Comparison of ENCODE assay signal across 8 cellular contexts in genomic region chr9:129143461-129143927, GRCh38. TPM values are rescaled to one million over a fixed set of nuclear protein-coding genes. Genes with fewer than 3 reads are reported as not detected.
DNase-seq lines count a peak whose midpoint lies in the region; ATAC-seq and TF ChIP-seq lines count a peak whose summit lies in the region.

No MANE protein-coding gene starts in this region.

- H3K4me3 ChIP-seq in mucosa of descending colon (no peak overlapping the region), aorta (ENCODE audit: low read length in 2 of 2) (no peak overlapping the region)

- peaks cover 51% of the 10 kb centered on the region for H3K4me1 ChIP-seq in mucosa of descending colon (ENCODE audit: low read depth)
- peaks cover 0 to 6% of the 10 kb centered on the region in 2 donors for H3K4me1 ChIP-seq in aorta (ENCODE audit: control insufficient read depth in 1 of 2, insufficient read depth in 2 of 2, low read length in 2 of 2)

- no peaks in the 10 kb centered on the region for H3K36me3 Mint-ChIP-seq in natural killer cell treated with Interleukin-12 subunit alpha and Interleukin-12 subunit beta and Interleukin-15 and Interleukin-18, amount 100 ng/mL, for 72 hours
- H3K36me3 Mint-ChIP-seq in natural killer cell (no peaks in the 10 kb centered on the region), endothelial cell (ENCODE audit: low read depth, unreplicated experiment) (peaks cover 8% of the 10 kb centered on the region)

- no peak overlapping the region for H3K4me3 Mint-ChIP-seq in natural killer cell treated with Interleukin-12 subunit alpha and Interleukin-12 subunit beta and Interleukin-15 and Interleukin-18, amount 100 ng/mL, for 72 hours
- H3K4me3 Mint-ChIP-seq in natural killer cell, result no peak overlapping the region
- H3K4me3 Mint-ChIP-seq in endothelial cell (ENCODE audit: unreplicated experiment), result peak overlapping the region; percentile 73

- TF ChIP-seq CTCF in natural killer cell (IDR thresholded peaks at IDR 0.05), result no peak
- TF ChIP-seq CTCF in endothelial cell (IDR thresholded peaks at IDR 0.05; ENCODE audit: unreplicated experiment), result no peak
- TF ChIP-seq CTCF in mucosa of descending colon (IDR thresholded peaks at IDR 0.05), result no peak

- no peak for DNase-seq in natural killer cell treated with Interleukin-12 subunit alpha and Interleukin-12 subunit beta and Interleukin-15 and Interleukin-18, amount 100 ng/mL, for 72 hours (ENCODE audit: low spot score)
- DNase-seq in natural killer cell (no peak), endothelial cell (ENCODE audit: low spot score) (peak; percentile 77), mucosa of descending colon (peak in 2 of 3 donors; percentile 52 to 65), aorta (peak; percentile 78 to 83), activated gamma-delta T cell treated with Interleukin-2 at 50 U/mL for 16 hours (no peak)

- H3K27me3 ChIP-seq in aorta (ENCODE audit: control insufficient read depth in 1 of 2, insufficient read depth in 2 of 2, low read length in 1 of 2), result no peaks in the 10 kb centered on the region

- H3K4me1 Mint-ChIP-seq in natural killer cell treated with Interleukin-12 subunit alpha and Interleukin-12 subunit beta and Interleukin-15 and Interleukin-18, amount 100 ng/mL, for 72 hours (ENCODE audit: low read depth in 2 of 2), result peaks cover 20 to 31% of the 10 kb centered on the region in 2 donors
- peaks cover 14 to 44% of the 10 kb centered on the region in 2 donors for H3K4me1 Mint-ChIP-seq in natural killer cell
- peaks cover 51% of the 10 kb centered on the region for H3K4me1 Mint-ChIP-seq in endothelial cell (ENCODE audit: unreplicated experiment)

- H3K27ac ChIP-seq in aorta (ENCODE audit: low read depth in 1 of 2, low read length in 2 of 2), result peak overlapping the region; percentile 88 to 100

- H3K9me3 ChIP-seq in mucosa of descending colon (no peaks in the 10 kb centered on the region), aorta (ENCODE audit: control insufficient read depth, low read length) (no peaks in the 10 kb centered on the region)

- H3K36me3 ChIP-seq in mucosa of descending colon (ENCODE audit: low read depth), result no peaks in the 10 kb centered on the region
- H3K36me3 ChIP-seq in aorta (ENCODE audit: control insufficient read depth in 1 of 2, insufficient read depth in 2 of 2, low read length in 1 of 2), result no peaks in the 10 kb centered on the region

- H3K9me3 Mint-ChIP-seq in natural killer cell treated with Interleukin-12 subunit alpha and Interleukin-12 subunit beta and Interleukin-15 and Interleukin-18, amount 100 ng/mL, for 72 hours, result no peaks in the 10 kb centered on the region
- H3K9me3 Mint-ChIP-seq in natural killer cell, result no peaks in the 10 kb centered on the region
- H3K9me3 Mint-ChIP-seq in endothelial cell (ENCODE audit: unreplicated experiment), result no peaks in the 10 kb centered on the region

- intact Hi-C loops in natural killer cell (cut with micrococcal nuclease) (loop anchor here (5.0 kb wide), 1 partner anchor 34 kb away; the partner anchor contains the start of gene IER5L), mucosa of descending colon (cut with DNase I, micrococcal nuclease) (no loop called here), aorta (cut with DNase I) (loop anchor here in 1 of 2 donors (2.0 to 5.0 kb wide), 2 partner anchors 31 to 354 kb away; no protein-coding TSS in a partner anchor)

- 11 to 13% methylated on average over 10 to 11 of the region's 11 CpGs for WGBS in aorta, 2 donors

- H3K27me3 Mint-ChIP-seq in natural killer cell treated with Interleukin-12 subunit alpha and Interleukin-12 subunit beta and Interleukin-15 and Interleukin-18, amount 100 ng/mL, for 72 hours, result no peaks in the 10 kb centered on the region
- H3K27me3 Mint-ChIP-seq in natural killer cell (ENCODE audit: low read depth in 2 of 2), result no peaks in the 10 kb centered on the region
- H3K27me3 Mint-ChIP-seq in endothelial cell (ENCODE audit: unreplicated experiment), result peaks cover 11% of the 10 kb centered on the region

- H3K27ac Mint-ChIP-seq in natural killer cell treated with Interleukin-12 subunit alpha and Interleukin-12 subunit beta and Interleukin-15 and Interleukin-18, amount 100 ng/mL, for 72 hours, result peak overlapping the region; percentile 23 to 66
- H3K27ac Mint-ChIP-seq in natural killer cell, result peak overlapping the region in 1 of 2 donors; percentile 69
- H3K27ac Mint-ChIP-seq in endothelial cell (ENCODE audit: unreplicated experiment), result peak overlapping the region; percentile 98

- no peak for ATAC-seq in natural killer cell treated with Interleukin-12 subunit alpha and Interleukin-12 subunit beta and Interleukin-15 and Interleukin-18, amount 100 ng/mL, for 72 hours
- ATAC-seq in natural killer cell (no peak), mucosa of descending colon (no peak), aorta (ENCODE audit: low FRiP score) (no peak), HG02759 (IDR thresholded peaks at IDR 0.05; ENCODE audit: unreplicated experiment) (no peak), GM19463 (IDR thresholded peaks at IDR 0.05; ENCODE audit: unreplicated experiment) (no peak)

RNA-seq across cellular contexts. Expression of gene PTPA, which starts 32.3 kb away (rescaled TPM):
- 100 to 1,000 TPM in 1 of 2 donors, 10 to 100 TPM in 1; 75.7 to 133 TPM for total RNA-seq in natural killer cell treated with Interleukin-12 subunit alpha and Interleukin-12 subunit beta and Interleukin-15 and Interleukin-18, amount 100 ng/mL, for 72 hours
- total RNA-seq in natural killer cell, result 10 to 100 TPM; 63.2 to 69.4 (median 64.9) TPM
- total RNA-seq in endothelial cell (ENCODE audit: unreplicated experiment), result 120 TPM
- 100 to 1,000 TPM in 2 of 3 donors, 10 to 100 TPM in 1; 95.3 to 109 (median 109) TPM for total RNA-seq in mucosa of descending colon
- total RNA-seq in aorta, result 100 to 1,000 TPM in 1 of 2 donors, 10 to 100 TPM in 1; 80.3 to 156 TPM
- polyA plus RNA-seq in aorta, result 10 to 100 TPM; 60.6 to 73.2 TPM

RNA-seq across cellular contexts. Expression of gene CRAT, which starts 32.9 kb away (rescaled TPM):
- total RNA-seq in natural killer cell treated with Interleukin-12 subunit alpha and Interleukin-12 subunit beta and Interleukin-15 and Interleukin-18, amount 100 ng/mL, for 72 hours, result 10 to 100 TPM; 11.9 to 12.7 TPM
- total RNA-seq in natural killer cell, result 10 to 100 TPM; 13.5 to 13.8 (median 13.8) TPM
- 42.9 TPM for total RNA-seq in endothelial cell (ENCODE audit: unreplicated experiment)
- 10 to 100 TPM; 62.0 to 86.5 (median 71.2) TPM for total RNA-seq in mucosa of descending colon
- 10 to 100 TPM; 42.0 to 48.4 TPM for total RNA-seq in aorta
- 10 to 100 TPM; 26.8 to 51.1 TPM for polyA plus RNA-seq in aorta

RNA-seq across cellular contexts. Expression of gene IER5L, which starts 34.6 kb away (rescaled TPM):
- total RNA-seq in natural killer cell treated with Interleukin-12 subunit alpha and Interleukin-12 subunit beta and Interleukin-15 and Interleukin-18, amount 100 ng/mL, for 72 hours, result 1 to 10 TPM in 1 of 2 donors, under 1 TPM in 1; 0.64 to 1.8 TPM
- total RNA-seq in natural killer cell (1 to 10 TPM; 1.4 to 3.9 (median 2.8) TPM), endothelial cell (ENCODE audit: unreplicated experiment) (5.2 TPM), mucosa of descending colon (1 to 10 TPM; 5.8 to 8.2 (median 8.0) TPM), aorta (10 to 100 TPM; 28.3 to 66.9 TPM)
- 10 to 100 TPM in 1 of 2 donors, 1 to 10 TPM in 1; 8.8 to 37.2 TPM for polyA plus RNA-seq in aorta

Comparison
In these comparisons a context has a peak if more than half of its experiments do, and no peak if none do; other contexts are left out.
1. DNase-seq: peak in endothelial cell (single experiment), mucosa of descending colon (2 of 3) and aorta (2 of 2); none in natural killer cell treated with Interleukin-12 subunit alpha and Interleukin-12 subunit beta and Interleukin-15 and Interleukin-18, amount 100 ng/mL, for 72 hours (single experiment), natural killer cell (single experiment) and activated gamma-delta T cell treated with Interleukin-2 at 50 U/mL for 16 hours (single experiment).